ENCODE assay signal across 8 cellular contexts in genomic region chr12:34215893-34216285, GRCh38.
"Had no signal": no experiment of that assay in that cellular context is flagged by ENCODE, and none has a peak within 500 bp of the region (broad histone marks: within the 10 kb centered on the region; RNA-seq: fewer than 3 reads in every experiment).

No MANE protein-coding gene starts in this region.

- H3K27ac ChIP-seq: HL-60, KMS-11 had no signal

- ATAC-seq: HepG2, K562 had no signal

- DNase-seq: IMR-90, KBM-7, KG1 had no signal

- H3K27ac Mint-ChIP-seq: IgD-negative memory B cell had no signal

- H3K4me3 ChIP-seq: K562 had no signal

- H3K9me3 Mint-ChIP-seq: IgD-negative memory B cell had no signal

- H3K4me3 Mint-ChIP-seq: IgD-negative memory B cell had no signal

- H3K36me3 Mint-ChIP-seq: IgD-negative memory B cell had no signal
